In genomic region chr22:26615149-26615548, GRCh38 we compare ENCODE assay signal across 20 cellular contexts. TPM values are rescaled to one million over a fixed set of nuclear protein-coding genes. Genes with fewer than 3 reads are reported as not detected.
A peak's percentile ranks its signal among the peaks of the same experiment; 100 is the strongest.
DNase-seq lines count a peak whose midpoint lies in the region; ATAC-seq and TF ChIP-seq lines count a peak whose summit lies in the region.
"Had no signal": no experiment of that assay in that cellular context is flagged by ENCODE, and none has a peak within 500 bp of the region (broad histone marks: within the 10 kb centered on the region; RNA-seq: fewer than 3 reads in every experiment).

No MANE protein-coding gene starts in this region.

- no peak overlapping the region for H2AFZ ChIP-seq in smooth muscle cell (ENCODE audit: low read depth)
- H2AFZ ChIP-seq: GM23248 had no signal

- DNase-seq in GM19240 (ENCODE audit: insufficient read length, low spot score), result peak; percentile 44
- peak; percentile 85 for DNase-seq in RPMI8226
- no peak for DNase-seq in smooth muscle cell (lab: John Stamatoyannopoulos, UW; ENCODE audit: unreplicated experiment)
- no peak for DNase-seq in caudate nucleus (lab: John Stamatoyannopoulos, UW)
- DNase-seq in pons (ENCODE audit: low spot score), result no peak
- DNase-seq: activated CD4-positive, CD25-positive, alpha-beta regulatory T cell treated with anti-CD3 and anti-CD28 coated beads, Interleukin-2, amount 50 U/mL, for 72 hours; effector memory CD4-positive, alpha-beta T cell; gastrocnemius medialis; GM23248; NCI-H187 treated with DMSO at 0.1 percent for 48 hours; NK-92 treated with Interleukin-12 subunit alpha and Interleukin-12 subunit beta, amount 100 ng/mL, for 24 hours; stimulated activated CD4-positive, alpha-beta T cell treated with anti-CD3 and anti-CD28 coated beads, Interleukin-1b, Interleukin-23, amount 100 ng/mL, for 48 hours; uterus had no signal

- H3K27ac ChIP-seq in DOHH2 (ENCODE audit: low read depth, low read length), result no peak overlapping the region
- H3K27ac ChIP-seq in smooth muscle cell (ENCODE audit: low read depth), result no peak overlapping the region
- no peak overlapping the region for H3K27ac ChIP-seq in caudate nucleus (ENCODE audit: low read depth, low read length)
- H3K27ac ChIP-seq: gastrocnemius medialis, GM23248, uterus had no signal

- H3K36me3 ChIP-seq in DOHH2 (ENCODE audit: control insufficient read depth, low read length) (no peaks in the 10 kb centered on the region), smooth muscle cell (ENCODE audit: low read depth) (no peaks in the 10 kb centered on the region)
- H3K36me3 ChIP-seq: gastrocnemius medialis, uterus had no signal

- 67% methylated on average over 5 of the region's 5 CpGs for WGBS in smooth muscle cell (ENCODE audit: low lambda C conversion rate)

- H3K9me3 ChIP-seq in DOHH2 (ENCODE audit: control insufficient read depth, insufficient read depth, low read length) (no peaks in the 10 kb centered on the region), smooth muscle cell (replicated peaks; ENCODE audit: low read depth) (no peaks in the 10 kb centered on the region)
- H3K9me3 ChIP-seq: gastrocnemius medialis, uterus had no signal

- 0 out of 2 replicates have a peak, but pooled peaks cover 8% of the 10 kb centered on the region for H3F3A ChIP-seq in DOHH2 (ENCODE audit: control insufficient read depth, insufficient read depth)
- no peaks in the 10 kb centered on the region for H3F3A ChIP-seq in smooth muscle cell (ENCODE audit: low read depth)

- H3K4me3 ChIP-seq in DOHH2 (ENCODE audit: low read length) (0 out of 2 replicates have a peak overlapping the region, but pooled peaks have one; percentile 23), smooth muscle cell (no peak overlapping the region)
- H3K4me3 ChIP-seq: gastrocnemius medialis, GM23248, uterus had no signal

- no peaks in the 10 kb centered on the region for H3K9me2 ChIP-seq in DOHH2 (replicated peaks; ENCODE audit: control insufficient read depth, low read length)

- H3K4me2 ChIP-seq in DOHH2 (ENCODE audit: low read length) (peak overlapping the region; percentile 48), smooth muscle cell (no peak overlapping the region)

- H3K4me1 ChIP-seq in DOHH2 (ENCODE audit: control insufficient read depth, low read length) (peaks cover 49% of the 10 kb centered on the region), smooth muscle cell (ENCODE audit: low read depth) (peaks cover 21% of the 10 kb centered on the region)
- H3K4me1 ChIP-seq: gastrocnemius medialis, uterus had no signal

- ATAC-seq in HG03159 (IDR thresholded peaks at IDR 0.05; ENCODE audit: unreplicated experiment) (peak; percentile 59), GM19328 (IDR thresholded peaks at IDR 0.05; ENCODE audit: unreplicated experiment) (no peak)
- ATAC-seq: gastrocnemius medialis had no signal

- H3K9ac ChIP-seq in smooth muscle cell (ENCODE audit: low read depth), result no peak overlapping the region
- H3K9ac ChIP-seq: GM23248 had no signal

- H4K20me1 ChIP-seq in DOHH2 (ENCODE audit: control insufficient read depth, insufficient read depth, low read depth, low read length), result no peaks in the 10 kb centered on the region
- no peaks in the 10 kb centered on the region for H4K20me1 ChIP-seq in smooth muscle cell (ENCODE audit: low read depth)

- TF ChIP-seq CTCF in DOHH2 (IDR thresholded peaks at IDR 0.05; ENCODE audit: low read depth, low read length, poor library complexity, severe bottlenecking), result no peak
- TF ChIP-seq CTCF in smooth muscle cell (IDR thresholded peaks at IDR 0.05; ENCODE audit: borderline replicate concordance, insufficient read depth, poor library complexity, severe bottlenecking), result no peak

- peaks cover 18% of the 10 kb centered on the region for H3K27me3 ChIP-seq in DOHH2 (ENCODE audit: control insufficient read depth, low read length)
- H3K27me3 ChIP-seq in smooth muscle cell (ENCODE audit: low read depth), result peaks cover 10% of the 10 kb centered on the region
- H3K27me3 ChIP-seq: uterus had no signal

- no peaks in the 10 kb centered on the region for H3K79me2 ChIP-seq in DOHH2 (ENCODE audit: control insufficient read depth, low read length)
- no peaks in the 10 kb centered on the region for H3K79me2 ChIP-seq in smooth muscle cell (ENCODE audit: low read depth)

RNA-seq across cellular contexts. Expression of gene CRYBB1, which starts 2.7 kb away (rescaled TPM):
- total RNA-seq in smooth muscle cell, result 0.27 TPM in 1 of 2 replicates, not detected in the other
- not detected in 2 replicates for polyA plus RNA-seq in smooth muscle cell
- total RNA-seq: GM23248, mononuclear cell, progenitor cell of endocrine pancreas had no signal
- polyA plus RNA-seq: AG04450, GM23248 had no signal

RNA-seq across cellular contexts. Expression of gene CRYBA4, which starts 6.6 kb away (rescaled TPM):
- total RNA-seq in smooth muscle cell, result 4.9 TPM in 1 of 2 replicates, not detected in the other
- polyA plus RNA-seq in smooth muscle cell, result 1.1 and 1.8 TPM in 2 replicates
- total RNA-seq: gastrocnemius medialis, GM23248, mononuclear cell, progenitor cell of endocrine pancreas, uterus had no signal
- polyA plus RNA-seq: AG04450, GM23248, IgD-negative memory B cell had no signal

RNA-seq across cellular contexts. Expression of gene TPST2, which starts 25.2 kb away (rescaled TPM):
- total RNA-seq in smooth muscle cell, result 44.1 and 44.8 TPM in 2 replicates
- polyA plus RNA-seq in smooth muscle cell, result 48.5 and 50.2 TPM in 2 replicates

RNA-seq across cellular contexts. Expression of gene MIAT, which starts 42.2 kb away (rescaled TPM):
- total RNA-seq in smooth muscle cell, result 2.8 and 7.0 TPM in 2 replicates
- polyA plus RNA-seq in smooth muscle cell, result 0.16 and 5.1 TPM in 2 replicates

Comparison
In these comparisons a context has a peak if more than half of its experiments do, and no peak if none do; other contexts are left out.
1. DNase-seq: peak in GM19240 (single experiment) and RPMI8226 (single experiment); none in smooth muscle cell (single experiment), caudate nucleus (0 of 61) and pons (single experiment).